ENCODE assay signal across 1 cellular context in the genomic region with DNA sequence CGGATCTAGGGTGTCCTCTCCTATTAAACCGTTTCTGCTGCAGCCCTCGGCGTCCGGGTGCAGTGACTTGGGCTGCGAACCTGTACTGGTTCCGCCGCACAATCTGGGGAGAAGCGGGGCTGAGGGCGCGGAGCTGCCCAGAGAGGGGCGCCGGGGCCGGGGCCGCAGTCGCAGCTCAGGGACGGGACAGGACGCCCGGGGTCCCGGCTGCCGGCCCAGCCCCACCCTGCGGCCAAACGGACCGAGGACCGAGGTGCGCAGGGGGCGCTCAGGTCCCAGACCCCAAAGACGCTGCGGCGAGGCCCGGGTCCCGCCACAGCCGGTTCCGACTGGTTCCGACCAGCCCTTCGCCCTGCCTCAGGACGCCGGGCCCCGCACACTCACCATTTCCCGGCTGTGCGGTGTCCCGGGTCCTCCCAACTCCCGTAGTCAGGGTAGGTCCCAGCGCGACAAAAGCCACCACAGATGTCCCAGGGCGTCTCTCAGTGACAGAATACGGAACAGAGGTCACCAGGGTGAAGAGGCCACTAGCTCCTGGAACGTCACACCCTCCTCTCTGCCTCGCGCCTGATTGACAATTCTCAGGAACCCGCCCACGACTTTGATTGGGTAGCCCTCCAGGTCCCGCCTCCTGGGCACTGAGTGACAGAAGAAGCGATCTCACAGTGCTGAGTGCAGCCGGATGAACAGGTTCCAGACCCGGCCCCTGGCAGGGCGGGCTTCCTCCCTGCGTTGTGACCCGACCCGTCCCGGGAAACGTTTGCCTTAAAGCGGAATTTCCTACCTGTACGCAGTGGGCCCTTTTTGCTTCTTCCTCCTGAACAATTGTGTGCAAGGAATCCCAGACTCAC.
TF ChIP-seq lines count a peak whose summit lies in the region.

TSS of gene ZNF44 (minus strand) at position 576 of the 851 bp plus-strand sequence. CDS start at position 387, 189 bp downstream.

TF ChIP-seq in HepG2, 621 proteins besides CTCF, POLR2A, EP300 and RAD21 (continued from another document and continues in another):
- no peak; the same call in 1 of the 2 replicates for TF ChIP-seq ZNF790 (CRISPR knock-in tag; IDR thresholded peaks at IDR 0.05; ENCODE audit: borderline replicate concordance)
- TF ChIP-seq, protein P1, sequence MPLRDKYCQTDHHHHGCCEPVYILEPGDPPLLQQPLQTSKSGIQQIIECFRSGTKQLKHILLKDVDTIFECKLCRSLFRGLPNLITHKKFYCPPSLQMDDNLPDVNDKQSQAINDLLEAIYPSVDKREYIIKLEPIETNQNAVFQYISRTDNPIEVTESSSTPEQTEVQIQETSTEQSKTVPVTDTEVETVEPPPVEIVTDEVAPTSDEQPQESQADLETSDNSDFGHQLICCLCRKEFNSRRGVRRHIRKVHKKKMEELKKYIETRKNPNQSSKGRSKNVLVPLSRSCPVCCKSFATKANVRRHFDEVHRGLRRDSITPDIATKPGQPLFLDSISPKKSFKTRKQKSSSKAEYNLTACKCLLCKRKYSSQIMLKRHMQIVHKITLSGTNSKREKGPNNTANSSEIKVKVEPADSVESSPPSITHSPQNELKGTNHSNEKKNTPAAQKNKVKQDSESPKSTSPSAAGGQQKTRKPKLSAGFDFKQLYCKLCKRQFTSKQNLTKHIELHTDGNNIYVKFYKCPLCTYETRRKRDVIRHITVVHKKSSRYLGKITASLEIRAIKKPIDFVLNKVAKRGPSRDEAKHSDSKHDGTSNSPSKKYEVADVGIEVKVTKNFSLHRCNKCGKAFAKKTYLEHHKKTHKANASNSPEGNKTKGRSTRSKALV (CRISPR knock-in tag; IDR thresholded peaks at IDR 0.05), result peak; percentile 43; the same call in 1 of the 2 replicates
- no peak; the same call in 1 of the 2 replicates for TF ChIP-seq ZNF430 (CRISPR knock-in tag; IDR thresholded peaks at IDR 0.05)
- no peak for TF ChIP-seq HBP1 (CRISPR knock-in tag; IDR thresholded peaks at IDR 0.05; ENCODE audit: low read depth)
- TF ChIP-seq KAT7 (CRISPR knock-in tag; IDR thresholded peaks at IDR 0.05; ENCODE audit: borderline replicate concordance), result peak; percentile 80; the same call in 1 of the 2 replicates
- TF ChIP-seq ZNF768 (CRISPR knock-in tag; IDR thresholded peaks at IDR 0.05), result peak; percentile 13; the same call in 1 of the 2 replicates
- no peak for TF ChIP-seq ZBTB44 (CRISPR knock-in tag; IDR thresholded peaks at IDR 0.05)
- TF ChIP-seq JUN (CRISPR knock-in tag; IDR thresholded peaks at IDR 0.05), result no peak
- TF ChIP-seq KLF16 (CRISPR knock-in tag; IDR thresholded peaks at IDR 0.05), result peak in 1 of 2 experiments; percentile 35; a peak in 1 of 4 replicates
- no peak for TF ChIP-seq ZNF619 (CRISPR knock-in tag; IDR thresholded peaks at IDR 0.05)
- TF ChIP-seq TBX3 (IDR thresholded peaks at IDR 0.05; ENCODE audit: borderline replicate concordance), result peak; percentile 33; the same call in 1 of the 2 replicates
- TF ChIP-seq SOX5 (CRISPR knock-in tag; IDR thresholded peaks at IDR 0.05; ENCODE audit: borderline replicate concordance), result 0 out of 2 replicates have a peak, but pooled peaks have one; percentile 12
- 0 out of 2 replicates have a peak, but pooled peaks have one; percentile 27 for TF ChIP-seq ZNF605 (CRISPR knock-in tag; IDR thresholded peaks at IDR 0.05)
- TF ChIP-seq, protein P2, sequence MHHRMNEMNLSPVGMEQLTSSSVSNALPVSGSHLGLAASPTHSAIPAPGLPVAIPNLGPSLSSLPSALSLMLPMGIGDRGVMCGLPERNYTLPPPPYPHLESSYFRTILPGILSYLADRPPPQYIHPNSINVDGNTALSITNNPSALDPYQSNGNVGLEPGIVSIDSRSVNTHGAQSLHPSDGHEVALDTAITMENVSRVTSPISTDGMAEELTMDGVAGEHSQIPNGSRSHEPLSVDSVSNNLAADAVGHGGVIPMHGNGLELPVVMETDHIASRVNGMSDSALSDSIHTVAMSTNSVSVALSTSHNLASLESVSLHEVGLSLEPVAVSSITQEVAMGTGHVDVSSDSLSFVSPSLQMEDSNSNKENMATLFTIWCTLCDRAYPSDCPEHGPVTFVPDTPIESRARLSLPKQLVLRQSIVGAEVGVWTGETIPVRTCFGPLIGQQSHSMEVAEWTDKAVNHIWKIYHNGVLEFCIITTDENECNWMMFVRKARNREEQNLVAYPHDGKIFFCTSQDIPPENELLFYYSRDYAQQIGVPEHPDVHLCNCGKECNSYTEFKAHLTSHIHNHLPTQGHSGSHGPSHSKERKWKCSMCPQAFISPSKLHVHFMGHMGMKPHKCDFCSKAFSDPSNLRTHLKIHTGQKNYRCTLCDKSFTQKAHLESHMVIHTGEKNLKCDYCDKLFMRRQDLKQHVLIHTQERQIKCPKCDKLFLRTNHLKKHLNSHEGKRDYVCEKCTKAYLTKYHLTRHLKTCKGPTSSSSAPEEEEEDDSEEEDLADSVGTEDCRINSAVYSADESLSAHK (CRISPR knock-in tag; IDR thresholded peaks at IDR 0.05; ENCODE audit: borderline replicate concordance), result no peak
- TF ChIP-seq ZNF333 (CRISPR knock-in tag; IDR thresholded peaks at IDR 0.05; ENCODE audit: borderline replicate concordance), result no peak
- no peak for TF ChIP-seq ZNF263 (CRISPR knock-in tag; IDR thresholded peaks at IDR 0.05)
- TF ChIP-seq TCF12 (IDR thresholded peaks at IDR 0.05), result no peak
- no peak for TF ChIP-seq TCF12 (CRISPR knock-in tag; IDR thresholded peaks at IDR 0.05)
- TF ChIP-seq, protein P3, sequence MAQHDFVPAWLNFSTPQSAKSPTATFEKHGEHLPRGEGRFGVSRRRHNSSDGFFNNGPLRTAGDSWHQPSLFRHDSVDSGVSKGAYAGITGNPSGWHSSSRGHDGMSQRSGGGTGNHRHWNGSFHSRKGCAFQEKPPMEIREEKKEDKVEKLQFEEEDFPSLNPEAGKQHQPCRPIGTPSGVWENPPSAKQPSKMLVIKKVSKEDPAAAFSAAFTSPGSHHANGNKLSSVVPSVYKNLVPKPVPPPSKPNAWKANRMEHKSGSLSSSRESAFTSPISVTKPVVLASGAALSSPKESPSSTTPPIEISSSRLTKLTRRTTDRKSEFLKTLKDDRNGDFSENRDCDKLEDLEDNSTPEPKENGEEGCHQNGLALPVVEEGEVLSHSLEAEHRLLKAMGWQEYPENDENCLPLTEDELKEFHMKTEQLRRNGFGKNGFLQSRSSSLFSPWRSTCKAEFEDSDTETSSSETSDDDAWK (CRISPR knock-in tag; IDR thresholded peaks at IDR 0.05), result no peak
- TF ChIP-seq, protein P4, sequence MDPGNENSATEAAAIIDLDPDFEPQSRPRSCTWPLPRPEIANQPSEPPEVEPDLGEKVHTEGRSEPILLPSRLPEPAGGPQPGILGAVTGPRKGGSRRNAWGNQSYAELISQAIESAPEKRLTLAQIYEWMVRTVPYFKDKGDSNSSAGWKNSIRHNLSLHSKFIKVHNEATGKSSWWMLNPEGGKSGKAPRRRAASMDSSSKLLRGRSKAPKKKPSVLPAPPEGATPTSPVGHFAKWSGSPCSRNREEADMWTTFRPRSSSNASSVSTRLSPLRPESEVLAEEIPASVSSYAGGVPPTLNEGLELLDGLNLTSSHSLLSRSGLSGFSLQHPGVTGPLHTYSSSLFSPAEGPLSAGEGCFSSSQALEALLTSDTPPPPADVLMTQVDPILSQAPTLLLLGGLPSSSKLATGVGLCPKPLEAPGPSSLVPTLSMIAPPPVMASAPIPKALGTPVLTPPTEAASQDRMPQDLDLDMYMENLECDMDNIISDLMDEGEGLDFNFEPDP (CRISPR knock-in tag; conservative IDR thresholded peaks at IDR 0.05), result 0 out of 2 replicates have a peak, but pooled peaks have one; percentile 63
- no peak for TF ChIP-seq ATF7 (IDR thresholded peaks at IDR 0.05)
- TF ChIP-seq ATF7 (CRISPR knock-in tag; IDR thresholded peaks at IDR 0.05), result no peak
- TF ChIP-seq HOXA9 (CRISPR knock-in tag; IDR thresholded peaks at IDR 0.05; ENCODE audit: borderline replicate concordance), result no peak
- no peak for TF ChIP-seq TCF7 (IDR thresholded peaks at IDR 0.05; ENCODE audit: low read depth)
- peak; percentile 90 for TF ChIP-seq POLR2AphosphoS5 (IDR thresholded peaks at IDR 0.05; ENCODE audit: low read depth, low read length)
- peak; percentile 86 for TF ChIP-seq XRCC5 (optimal IDR thresholded peaks at IDR 0.05; ENCODE audit: low read length)
- no peak for TF ChIP-seq TAF15 (IDR thresholded peaks at IDR 0.05; ENCODE audit: low read depth, low read length, poor library complexity, severe bottlenecking)
- TF ChIP-seq ZNF34 (CRISPR knock-in tag; IDR thresholded peaks at IDR 0.05; ENCODE audit: borderline replicate concordance), result no peak
- 0 out of 2 replicates have a peak, but pooled peaks have one; percentile 36 for TF ChIP-seq ZNF780A (CRISPR knock-in tag; IDR thresholded peaks at IDR 0.05)
- TF ChIP-seq KLF12 (CRISPR knock-in tag; IDR thresholded peaks at IDR 0.05; ENCODE audit: borderline replicate concordance), result no peak
- peak; percentile 44; the same call in 1 of the 2 replicates for TF ChIP-seq MED13 (CRISPR knock-in tag; IDR thresholded peaks at IDR 0.05)
- TF ChIP-seq IKZF4 (CRISPR knock-in tag; IDR thresholded peaks at IDR 0.05; ENCODE audit: borderline replicate concordance, low read depth, not compliant biosample characterization), result peak; percentile 83
- no peak for TF ChIP-seq ZNF296 (CRISPR knock-in tag; conservative IDR thresholded peaks at IDR 0.05)
- no peak for TF ChIP-seq ZHX1 (CRISPR knock-in tag; IDR thresholded peaks at IDR 0.05; ENCODE audit: low read depth)
- no peak for TF ChIP-seq ATF7-NPFF (CRISPR knock-in tag; IDR thresholded peaks at IDR 0.05; ENCODE audit: low read depth)
- peak; percentile 49 for TF ChIP-seq ZMYM4 (CRISPR knock-in tag; IDR thresholded peaks at IDR 0.05)
- TF ChIP-seq POGZ (CRISPR knock-in tag; IDR thresholded peaks at IDR 0.05), result peak; percentile 78
- TF ChIP-seq GATA4 (IDR thresholded peaks at IDR 0.05; ENCODE audit: borderline replicate concordance, low read depth), result no peak
- TF ChIP-seq NFE2L2 (IDR thresholded peaks at IDR 0.05; ENCODE audit: low read length), result no peak
- peak; percentile 87 to 94 for TF ChIP-seq NR2F1 (CRISPR knock-in tag; IDR thresholded peaks at IDR 0.05)
- peak; percentile 82 for TF ChIP-seq RXRB (CRISPR knock-in tag; IDR thresholded peaks at IDR 0.05; ENCODE audit: borderline replicate concordance)
- no peak for TF ChIP-seq ZNF12 (CRISPR knock-in tag; IDR thresholded peaks at IDR 0.05)
